Comparison of ENCODE assay signal across 29 cellular contexts in genomic region chr9:83383034-83383433, GRCh38.
"Had no signal": no experiment of that assay in that cellular context is flagged by ENCODE, and none has a peak within 500 bp of the region (broad histone marks: within the 10 kb centered on the region; RNA-seq: fewer than 3 reads in every experiment).

No MANE protein-coding gene starts in this region.

- H3K36me3 Mint-ChIP-seq: stimulated activated effector memory CD8-positive, alpha-beta T cell treated with anti-CD3 and anti-CD28 coated beads, Interleukin-12 subunit alpha, Interleukin-12 subunit beta, amount 100 ng/mL, for 72 hours; stimulated activated naive B cell treated with anti-CD40 and anti-IgM and Interleukin-4, amounts not matched to agents 10 μg/mL and 1 μg/mL and 100 μg/mL, for 72 hours; type B pancreatic cell had no signal

- H3K9me3 Mint-ChIP-seq: stimulated activated effector memory CD8-positive, alpha-beta T cell treated with anti-CD3 and anti-CD28 coated beads, Interleukin-12 subunit alpha, Interleukin-12 subunit beta, amount 100 ng/mL, for 72 hours; stimulated activated memory B cell treated with anti-CD40 and anti-IgM and Interleukin-4, amounts not matched to agents 10 μg/mL and 1 μg/mL and 100 μg/mL, for 72 hours had no signal

- H3K27ac Mint-ChIP-seq: stimulated activated effector memory CD8-positive, alpha-beta T cell treated with anti-CD3 and anti-CD28 coated beads, Interleukin-12 subunit alpha, Interleukin-12 subunit beta, amount 100 ng/mL, for 72 hours; stimulated activated memory B cell treated with anti-CD40 and anti-IgM and Interleukin-4, amounts not matched to agents 10 μg/mL and 1 μg/mL and 100 μg/mL, for 72 hours; stimulated activated naive B cell treated with anti-CD40 and anti-IgM and Interleukin-4, amounts not matched to agents 10 μg/mL and 1 μg/mL and 100 μg/mL, for 72 hours; stimulated activated naive CD8-positive, alpha-beta T cell treated with anti-CD3 and anti-CD28 coated beads, Interleukin-15, amount 100 ng/mL, for 72 hours; stimulated activated naive CD8-positive, alpha-beta T cell treated with anti-CD3 and anti-CD28 coated beads, Interleukin-15, Interleukin-2, amounts not matched to agents 100 ng/mL and 50 ng/mL, for 24 hours; type B pancreatic cell had no signal

- H3K9me3 ChIP-seq: suprapubic skin, testis, thyroid gland, transverse colon, upper lobe of left lung, upper lobe of right lung, uterus, vagina had no signal

- ATAC-seq: stimulated activated effector memory CD8-positive, alpha-beta T cell treated with anti-CD3 and anti-CD28 coated beads, Interleukin-12 subunit alpha, Interleukin-12 subunit beta, amount 100 ng/mL, for 72 hours; stimulated activated memory B cell treated with anti-CD40 and anti-IgM and Interleukin-4, amounts not matched to agents 10 μg/mL and 1 μg/mL and 100 μg/mL, for 72 hours; stimulated activated naive B cell treated with anti-CD40 and anti-IgM and Interleukin-4, amounts not matched to agents 10 μg/mL and 1 μg/mL and 100 μg/mL, for 72 hours; stimulated activated naive CD8-positive, alpha-beta T cell treated with anti-CD3 and anti-CD28 coated beads, Interleukin-15, amount 100 ng/mL, for 72 hours; stimulated activated naive CD8-positive, alpha-beta T cell treated with anti-CD3 and anti-CD28 coated beads, Interleukin-15, Interleukin-2, amounts not matched to agents 100 U/mL and 50 U/mL, for 24 hours; upper lobe of right lung had no signal

- H3K4me1 Mint-ChIP-seq: stimulated activated effector memory CD8-positive, alpha-beta T cell treated with anti-CD3 and anti-CD28 coated beads, Interleukin-12 subunit alpha, Interleukin-12 subunit beta, amount 100 ng/mL, for 72 hours; stimulated activated memory B cell treated with anti-CD40 and anti-IgM and Interleukin-4, amounts not matched to agents 10 μg/mL and 1 μg/mL and 100 μg/mL, for 72 hours; stimulated activated naive B cell treated with anti-CD40 and anti-IgM and Interleukin-4, amounts not matched to agents 10 μg/mL and 1 μg/mL and 100 μg/mL, for 72 hours; stimulated activated naive CD8-positive, alpha-beta T cell treated with anti-CD3 and anti-CD28 coated beads, Interleukin-15, amount 100 ng/mL, for 72 hours had no signal

- DNase-seq: stimulated activated CD4-positive, alpha-beta T cell treated with anti-CD3 and anti-CD28 coated beads, Interleukin-2, amount 100 ng/mL, for 48 hours; stimulated activated CD4-positive, alpha-beta T cell treated with anti-CD3 and anti-CD28 coated beads, Interleukin-4, amount 100 ng/mL, for 1 hour; stimulated activated CD4-positive, alpha-beta T cell treated with anti-CD3 and anti-CD28 coated beads, Interleukin-4, amount 100 ng/mL, for 24 hours; stimulated activated CD4-positive, alpha-beta T cell treated with anti-CD3 and anti-CD28 coated beads, Interleukin-4, amount 100 ng/mL, for 4 hours; stimulated activated CD8-positive, alpha-beta memory T cell treated with anti-CD3 and anti-CD28 coated beads, Interleukin-4, amount 100 ng/mL, for 48 hours; stimulated activated naive B cell treated with anti-CD40 and anti-IgM and Interleukin-4, amounts not matched to agents 10 μg/mL and 1 μg/mL and 100 μg/mL, for 72 hours; stimulated activated naive CD4-positive, alpha-beta T cell; stimulated activated naive CD4-positive, alpha-beta T cell treated with Interleukin-2 at 50 U/mL for 16 hours; stimulated activated naive CD8-positive, alpha-beta T cell treated with anti-CD3 and anti-CD28 coated beads, Interleukin-15, amount 100 ng/mL, for 72 hours; stimulated activated naive CD8-positive, alpha-beta T cell treated with anti-CD3 and anti-CD28 coated beads, Interleukin-15, Interleukin-2, amounts not matched to agents 100 U/mL and 50 U/mL, for 24 hours; stomach; substantia nigra; testis; thyroid gland; tibial artery; transverse colon; trophoblast cell; upper lobe of left lung; upper lobe of right lung; uterus had no signal

- H3K27ac ChIP-seq: stomach, suprapubic skin, testis, thoracic aorta, thyroid gland, tibial artery, tibial nerve, transverse colon, upper lobe of left lung, upper lobe of right lung, uterus, vagina had no signal

- H3K4me1 ChIP-seq: stomach, suprapubic skin, testis, thyroid gland, tibial artery, tibial nerve, transverse colon, upper lobe of left lung, upper lobe of right lung, uterus, vagina had no signal

- H3K36me3 ChIP-seq: stomach, suprapubic skin, thoracic aorta, thyroid gland, transverse colon, upper lobe of left lung, upper lobe of right lung, uterus, vagina had no signal

- H3K27me3 ChIP-seq: stomach, suprapubic skin, testis, thyroid gland, tibial artery, tibial nerve, transverse colon, upper lobe of left lung, upper lobe of right lung, uterus, vagina had no signal

- H3K4me3 ChIP-seq: stomach, suprapubic skin, testis, thoracic aorta, thyroid gland, tibial artery, tibial nerve, transverse colon, upper lobe of left lung, upper lobe of right lung, uterus, vagina had no signal

- H3K27me3 Mint-ChIP-seq: stimulated activated memory B cell treated with anti-CD40 and anti-IgM and Interleukin-4, amounts not matched to agents 10 μg/mL and 1 μg/mL and 100 μg/mL, for 72 hours; stimulated activated naive B cell treated with anti-CD40 and anti-IgM and Interleukin-4, amounts not matched to agents 10 μg/mL and 1 μg/mL and 100 μg/mL, for 72 hours; stimulated activated naive CD8-positive, alpha-beta T cell treated with anti-CD3 and anti-CD28 coated beads, Interleukin-15, amount 100 ng/mL, for 72 hours; stimulated activated naive CD8-positive, alpha-beta T cell treated with anti-CD3 and anti-CD28 coated beads, Interleukin-15, Interleukin-2, amounts not matched to agents 100 ng/mL and 50 ng/mL, for 24 hours; type B pancreatic cell had no signal

- FAIRE-seq: urothelium cell line had no signal

- H3K4me3 Mint-ChIP-seq: stimulated activated effector memory CD8-positive, alpha-beta T cell treated with anti-CD3 and anti-CD28 coated beads, Interleukin-12 subunit alpha, Interleukin-12 subunit beta, amount 100 ng/mL, for 72 hours; stimulated activated memory B cell treated with anti-CD40 and anti-IgM and Interleukin-4, amounts not matched to agents 10 μg/mL and 1 μg/mL and 100 μg/mL, for 72 hours; stimulated activated naive B cell treated with anti-CD40 and anti-IgM and Interleukin-4, amounts not matched to agents 10 μg/mL and 1 μg/mL and 100 μg/mL, for 72 hours; stimulated activated naive CD8-positive, alpha-beta T cell treated with anti-CD3 and anti-CD28 coated beads, Interleukin-15, amount 100 ng/mL, for 72 hours; stimulated activated naive CD8-positive, alpha-beta T cell treated with anti-CD3 and anti-CD28 coated beads, Interleukin-15, Interleukin-2, amounts not matched to agents 100 ng/mL and 50 ng/mL, for 24 hours; type B pancreatic cell had no signal
